27 cellular contexts compared by ENCODE assay signal in genomic region chr6:79584332-79584731, GRCh38.
"Had no signal": no experiment of that assay in that cellular context is flagged by ENCODE, and none has a peak within 500 bp of the region (broad histone marks: within the 10 kb centered on the region; RNA-seq: fewer than 3 reads in every experiment).

No MANE protein-coding gene starts in this region.

- H3K9me3 ChIP-seq: esophagus squamous epithelium, gastroesophageal sphincter, lower lobe of right lung, testis had no signal

- H3K27ac ChIP-seq: esophagus squamous epithelium, gastroesophageal sphincter, left ventricle myocardium inferior, lower lobe of right lung, parathyroid adenoma, psoas muscle, spleen, testis, transverse colon had no signal

- H3K27me3 ChIP-seq: esophagus squamous epithelium, gastroesophageal sphincter, spleen, testis, transverse colon had no signal

- H3K79me2 ChIP-seq: parathyroid adenoma had no signal

- H3K4me3 ChIP-seq: esophagus squamous epithelium, gastroesophageal sphincter, left ventricle myocardium inferior, lower lobe of right lung, psoas muscle, spleen, testis, transverse colon had no signal

- H2AFZ ChIP-seq: parathyroid adenoma had no signal

- H3K27me3 Mint-ChIP-seq: dendritic cell treated with granulocyte-macrophage colony-stimulating factor and Interleukin-4, amounts not matched to agents 40 ng/mL and 50 ng/mL, for 4 days; effector memory CD8-positive, alpha-beta T cell; memory B cell; stimulated activated naive B cell treated with anti-CD40 and anti-IgM and Interleukin-4, amounts not matched to agents 10 μg/mL and 1 μg/mL and 100 μg/mL, for 72 hours; stimulated activated naive CD8-positive, alpha-beta T cell treated with anti-CD3 and anti-CD28 coated beads, Interleukin-15, amount 100 ng/mL, for 72 hours had no signal

- H3K4me1 Mint-ChIP-seq: memory B cell; naive B cell; nephron; stimulated activated naive B cell treated with anti-CD40 and anti-IgM and Interleukin-4, amounts not matched to agents 10 μg/mL and 1 μg/mL and 100 μg/mL, for 72 hours; stimulated activated naive CD8-positive, alpha-beta T cell treated with anti-CD3 and anti-CD28 coated beads, Interleukin-15, amount 100 ng/mL, for 72 hours had no signal

- FAIRE-seq: colon, kidney had no signal

- H3K9ac ChIP-seq: parathyroid adenoma had no signal

- H3K36me3 ChIP-seq: esophagus squamous epithelium, gastroesophageal sphincter, left ventricle myocardium inferior, lower lobe of right lung, spleen, transverse colon had no signal

- H3K4me3 Mint-ChIP-seq: dendritic cell treated with granulocyte-macrophage colony-stimulating factor and Interleukin-4, amounts not matched to agents 40 ng/mL and 50 ng/mL, for 4 days; effector memory CD8-positive, alpha-beta T cell; memory B cell; naive B cell; nephron; stimulated activated naive B cell treated with anti-CD40 and anti-IgM and Interleukin-4, amounts not matched to agents 10 μg/mL and 1 μg/mL and 100 μg/mL, for 72 hours; stimulated activated naive CD8-positive, alpha-beta T cell treated with anti-CD3 and anti-CD28 coated beads, Interleukin-15, amount 100 ng/mL, for 72 hours had no signal

- ATAC-seq: effector memory CD8-positive, alpha-beta T cell; gastroesophageal sphincter; left cardiac atrium; lower lobe of right lung; psoas muscle; sciatic nerve; stimulated activated naive B cell treated with anti-CD40 and anti-IgM and Interleukin-4, amounts not matched to agents 10 μg/mL and 1 μg/mL and 100 μg/mL, for 72 hours; stimulated activated naive CD8-positive, alpha-beta T cell treated with anti-CD3 and anti-CD28 coated beads, Interleukin-15, amount 100 ng/mL, for 72 hours had no signal

- H3K27ac Mint-ChIP-seq: dendritic cell treated with granulocyte-macrophage colony-stimulating factor and Interleukin-4, amounts not matched to agents 40 ng/mL and 50 ng/mL, for 4 days; effector memory CD8-positive, alpha-beta T cell; memory B cell; naive B cell; nephron; stimulated activated naive B cell treated with anti-CD40 and anti-IgM and Interleukin-4, amounts not matched to agents 10 μg/mL and 1 μg/mL and 100 μg/mL, for 72 hours; stimulated activated naive CD8-positive, alpha-beta T cell treated with anti-CD3 and anti-CD28 coated beads, Interleukin-15, amount 100 ng/mL, for 72 hours had no signal

- H3K4me1 ChIP-seq: esophagus squamous epithelium, gastroesophageal sphincter, left ventricle myocardium inferior, lower lobe of right lung, parathyroid adenoma, psoas muscle, spleen, testis, transverse colon had no signal

- DNase-seq: effector memory CD8-positive, alpha-beta T cell; esophagus squamous epithelium; foreskin fibroblast; glutamatergic neuron; kidney; left cardiac atrium; left ventricle myocardium inferior; lower lobe of right lung; midbrain; naive B cell; psoas muscle; retina; spleen; stimulated activated CD4-positive, alpha-beta T cell treated with anti-CD3 and anti-CD28 coated beads, Interleukin-15, amount 100 ng/mL, for 24 hours; stimulated activated CD4-positive, alpha-beta T cell treated with anti-CD3 and anti-CD28 coated beads, Interleukin-1b, Interleukin-23, amount 100 ng/mL, for 48 hours; stimulated activated CD4-positive, alpha-beta T cell treated with anti-CD3 and anti-CD28 coated beads, Interleukin-4, amount 100 ng/mL, for 24 hours; stimulated activated naive B cell treated with anti-CD40 and anti-IgM and Interleukin-4, amounts not matched to agents 10 μg/mL and 1 μg/mL and 100 μg/mL, for 72 hours; stimulated activated naive CD8-positive, alpha-beta T cell treated with anti-CD3 and anti-CD28 coated beads, Interleukin-15, amount 100 ng/mL, for 72 hours; testis; transverse colon had no signal

- H3K36me3 Mint-ChIP-seq: memory B cell; naive B cell; stimulated activated naive B cell treated with anti-CD40 and anti-IgM and Interleukin-4, amounts not matched to agents 10 μg/mL and 1 μg/mL and 100 μg/mL, for 72 hours had no signal
